In the genomic region with DNA sequence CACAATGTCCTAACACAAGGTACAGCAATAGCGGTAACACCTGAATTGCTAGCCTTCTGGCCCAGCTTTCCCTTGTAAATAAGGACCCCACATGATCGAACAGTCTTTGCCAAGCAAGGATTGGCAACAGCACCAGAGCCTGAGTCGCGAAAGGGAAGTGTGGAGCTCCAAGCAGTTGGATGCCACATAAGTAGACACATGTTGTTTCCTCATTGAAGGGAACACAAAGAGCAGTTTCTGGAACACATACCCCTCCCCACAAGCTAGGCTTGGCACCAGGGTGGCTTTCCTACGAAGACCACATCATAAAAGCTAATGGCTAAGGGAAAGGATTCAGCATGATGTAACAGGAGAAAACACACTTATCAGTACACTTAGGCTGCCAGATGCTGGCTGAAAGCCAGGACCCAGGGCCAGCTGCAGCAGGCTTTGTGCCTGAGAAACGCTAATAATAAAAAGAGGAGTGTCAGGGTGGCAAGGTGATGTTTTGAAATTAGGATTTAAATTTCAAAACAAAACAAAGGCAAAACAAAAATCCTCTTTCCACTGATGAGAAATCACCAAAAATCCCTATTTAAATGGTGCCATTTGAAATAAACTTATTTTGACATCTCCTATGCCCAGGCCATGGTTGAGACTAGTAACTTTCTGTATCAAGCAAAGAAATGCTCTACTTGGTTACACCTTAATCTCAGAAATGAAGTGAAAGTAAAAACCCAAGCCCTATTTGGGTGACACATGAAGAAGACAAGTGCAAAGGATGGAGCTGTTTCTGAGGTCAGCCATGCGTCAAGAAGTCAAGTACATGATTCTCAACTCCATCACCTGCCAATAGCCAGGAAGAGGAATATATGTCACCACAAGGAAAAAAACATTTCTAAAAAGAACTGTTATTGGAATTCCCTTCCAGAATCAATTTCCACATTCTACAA, we compare ENCODE assay signal across 7 cellular contexts. TPM values are rescaled to one million over a fixed set of nuclear protein-coding genes. Genes with fewer than 3 reads are reported as not detected.
DNase-seq lines count a peak whose midpoint lies in the region; ATAC-seq and TF ChIP-seq lines count a peak whose summit lies in the region.

No MANE protein-coding gene starts in this region.

- H3K36me3 ChIP-seq in PC-9 (ENCODE audit: low read depth): no peaks in the 10 kb centered on the region; the same call in 1 of the 2 replicates
- peaks cover 4 to 5% of the 10 kb centered on the region in 2 donors for H3K36me3 ChIP-seq in aorta (ENCODE audit: control insufficient read depth in 1 of 2, insufficient read depth in 2 of 2, low read length in 1 of 2)

- 7 to 9% methylated on average over 7 of the region's 7 CpGs for WGBS in aorta, 2 donors

- POLR2A ChIA-PET in PC-9 (lab: Charles Lee; ENCODE audit: unreplicated experiment): interaction anchor here (0.6 to 0.7 kb wide), 2 partner anchors 60 to 211 kb away, joined by 4 to 5 read pairs; no protein-coding TSS in a partner anchor

- no peaks in the 10 kb centered on the region for H3K79me2 ChIP-seq in PC-9 (ENCODE audit: low read depth)

- intact Hi-C loops in PC-9 (cut with micrococcal nuclease; ENCODE audit: unreplicated experiment) (loop anchor here (5.0 kb wide), 1 partner anchor 113 kb away; no protein-coding TSS in a partner anchor), aorta (cut with DNase I) (loop anchor here in 1 of 2 donors (1.0 kb wide), 1 partner anchor 115 kb away; no protein-coding TSS in a partner anchor)

- no peak overlapping the region for H2AFZ ChIP-seq in PC-9

- H3F3A ChIP-seq in PC-9 (ENCODE audit: insufficient read depth, low read depth): peaks cover 8% of the 10 kb centered on the region; the same call in 1 of the 2 replicates

- no peak overlapping the region for H3K4me3 ChIP-seq in Jurkat, Clone E6-1 (ENCODE audit: low read length)
- H3K4me3 ChIP-seq in PC-9 (no peak overlapping the region), aorta (ENCODE audit: low read length in 2 of 2) (no peak overlapping the region)

- H3K4me2 ChIP-seq in PC-9: no peak overlapping the region; the same call in 1 of the 2 replicates

- no peaks in the 10 kb centered on the region for H3K9me3 ChIP-seq in PC-9 (ENCODE audit: insufficient read depth, low read depth)
- H3K9me3 ChIP-seq in aorta (ENCODE audit: control insufficient read depth, low read length): no peaks in the 10 kb centered on the region

- ATAC-seq in aorta (ENCODE audit: low FRiP score) (peak; percentile 75), GM21825 (IDR thresholded peaks at IDR 0.05; ENCODE audit: unreplicated experiment) (no peak)

- BruUV-seq in PC-9 (replicated peaks; lab: Mats Ljungman, UMichigan): no TSS peak

- no peak for TF ChIP-seq CTCF in PC-9 (conservative IDR thresholded peaks at IDR 0.05)

- H3K27ac ChIP-seq in PC-9 (peak overlapping the region; percentile 50), aorta (ENCODE audit: low read depth in 1 of 2, low read length in 2 of 2) (peak overlapping the region; percentile 38 to 80)

- no peaks in the 10 kb centered on the region for H3K9me2 ChIP-seq in PC-9 (ENCODE audit: insufficient read depth)

- H3K27me3 ChIP-seq in PC-9 (ENCODE audit: insufficient read depth, low read depth) (no peaks in the 10 kb centered on the region), aorta (ENCODE audit: control insufficient read depth in 1 of 2, insufficient read depth in 2 of 2, low read length in 1 of 2) (no peaks in the 10 kb centered on the region)

- DNase-seq in GM04504 (ENCODE audit: low read depth) (peak; percentile 69), PC-9 (peak in 1 of 2 experiments; percentile 37), dedifferentiated amniotic fluid mesenchymal stem cell (ENCODE audit: extremely low spot score) (peak; percentile 63), midbrain (lab: John Stamatoyannopoulos, UW) (peak; percentile 77), aorta (peak; percentile 89 to 91)
- peak; percentile 93 for DNase-seq in Jurkat, Clone E6-1 (ENCODE audit: low read depth, low spot score)

- H3K4me1 ChIP-seq in PC-9 (replicated peaks; ENCODE audit: insufficient read depth): peaks cover 18% of the 10 kb centered on the region
- peaks cover 5 to 10% of the 10 kb centered on the region in 2 donors for H3K4me1 ChIP-seq in aorta (ENCODE audit: control insufficient read depth in 1 of 2, insufficient read depth in 2 of 2, low read length in 2 of 2)

- no peaks in the 10 kb centered on the region for H4K20me1 ChIP-seq in PC-9 (ENCODE audit: insufficient read depth)

- CTCF ChIA-PET in PC-9 (lab: Charles Lee): interaction anchor here (0.6 to 0.8 kb wide), 2 partner anchors 13 to 119 kb away, joined by 3 to 5 read pairs; no protein-coding TSS in a partner anchor

RNA-seq across cellular contexts. Expression of a gene that starts 11.9 kb away (rescaled TPM):
- 5.6 TPM for polyA plus RNA-seq in Jurkat, Clone E6-1 (2012; ENCODE audit: insufficient read depth, insufficient read length)
- total RNA-seq in PC-9 (2021) (4.5 and 6.1 TPM in 2 replicates), aorta (1 to 10 TPM; 2.6 to 6.4 TPM)
- polyA plus RNA-seq in aorta: 1 to 10 TPM; 1.9 to 3.2 TPM

RNA-seq across cellular contexts. Expression of a gene that starts 36.4 kb away (rescaled TPM):
- polyA plus RNA-seq in Jurkat, Clone E6-1 (2012; ENCODE audit: insufficient read depth, insufficient read length): 20.7 TPM
- total RNA-seq in PC-9 (2021): 38.5 and 44.3 TPM in 2 replicates
- total RNA-seq in aorta: 1 to 10 TPM; 7.1 to 8.6 TPM
- polyA plus RNA-seq in aorta: 10 to 100 TPM in 1 of 2 donors, 1 to 10 TPM in 1; 3.3 to 19.7 TPM
